17 cellular contexts compared by ENCODE assay signal in the genomic region with DNA sequence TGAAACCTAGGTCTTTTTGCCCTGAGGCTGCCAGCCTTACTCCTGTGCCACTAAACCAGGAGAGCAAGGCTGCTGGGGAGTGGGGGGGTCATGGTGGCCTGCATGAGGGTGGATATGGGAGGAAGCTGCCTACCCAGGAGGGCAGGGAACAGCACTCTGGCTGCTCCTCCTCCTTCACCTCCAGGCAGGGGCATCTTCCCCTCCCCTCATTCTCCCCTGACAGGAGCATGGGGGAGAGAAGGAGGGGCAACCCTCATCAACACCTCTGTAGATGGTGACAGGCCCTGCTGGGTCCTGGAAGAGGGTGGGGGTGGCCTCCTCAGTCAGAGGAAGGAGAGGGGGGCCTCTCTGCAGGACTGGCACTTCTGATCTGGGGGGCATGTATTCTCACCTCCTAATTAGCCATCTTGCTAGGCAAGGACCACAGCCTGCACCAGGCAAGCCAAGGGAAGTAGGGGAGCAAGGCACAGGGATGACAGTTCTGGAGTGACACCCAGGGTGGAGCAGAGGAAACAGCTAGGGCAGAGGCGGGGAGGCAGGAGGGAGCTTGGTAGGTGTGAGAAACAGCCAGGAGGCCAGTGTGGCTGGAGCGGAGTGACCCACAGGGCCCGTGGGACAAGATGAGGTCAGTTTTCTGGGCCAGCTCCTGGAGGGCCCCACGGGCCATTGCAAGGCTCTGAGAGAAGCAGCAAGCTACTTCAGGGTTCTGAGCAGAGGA. TPM values are rescaled to one million over a fixed set of nuclear protein-coding genes. Genes with fewer than 3 reads are reported as not detected.
DNase-seq lines count a peak whose midpoint lies in the region; ATAC-seq and TF ChIP-seq lines count a peak whose summit lies in the region.
"Had no signal": no experiment of that assay in that cellular context is flagged by ENCODE, and none has a peak within 500 bp of the region (broad histone marks: within the 10 kb centered on the region; RNA-seq: fewer than 3 reads in every experiment).

No MANE protein-coding gene starts in this region.

- H3K27ac ChIP-seq in right cardiac atrium (ENCODE audit: low read length): peak overlapping the region; percentile 15
- H3K27ac ChIP-seq in RWPE1: peak overlapping the region; percentile 55
- no peak overlapping the region for H3K27ac ChIP-seq in mesendoderm (ENCODE audit: low read depth, low read length)

- CTCF ChIA-PET in RWPE1 (lab: Yijun Ruan, JAX): interaction anchor here (0.6 to 1.6 kb wide), 2 partner anchors 41 to 66 kb away, joined by 4 to 5 read pairs; no protein-coding TSS in a partner anchor

- no peak overlapping the region for H3K23ac ChIP-seq in mesendoderm (ENCODE audit: low read length)

- intact Hi-C loops in right cardiac atrium (cut with DNase I): loop anchor here in 1 of 4 donors (10.0 kb wide), 1 partner anchor 106 kb away; the partner anchor contains the start of gene ISLR2
- intact Hi-C loops in cardiac septum (cut with DNase I): loop anchor here (1.0 kb wide), 1 partner anchor 10 kb away; no protein-coding TSS in a partner anchor

- peak overlapping the region; percentile 12 for H3K56ac ChIP-seq in mesendoderm (ENCODE audit: low read length)

- H3K27me3 ChIP-seq in right cardiac atrium (ENCODE audit: control insufficient read depth, insufficient read depth) (no peaks in the 10 kb centered on the region), mesendoderm (ENCODE audit: insufficient read depth, low read length, poor library complexity) (no peaks in the 10 kb centered on the region)

- H2BK15ac ChIP-seq in mesendoderm (replicated peaks; ENCODE audit: low read depth): no peak overlapping the region

- no peak overlapping the region for H3K4ac ChIP-seq in mesendoderm (ENCODE audit: low read depth, low read length)

- H3K9me3 ChIP-seq in right cardiac atrium (ENCODE audit: control insufficient read depth, low read length): no peaks in the 10 kb centered on the region

- H3K4me3 ChIP-seq in right cardiac atrium (ENCODE audit: low read length) (no peak overlapping the region), mesendoderm (ENCODE audit: low read length) (no peak overlapping the region)

- POLR2A ChIA-PET in RWPE1 (lab: Yijun Ruan, JAX; ENCODE audit: low non-redundant PET): interaction anchor here (0.5 kb wide), 1 partner anchor 314 kb away, joined by 3 read pairs; no protein-coding TSS in a partner anchor

- H4K8ac ChIP-seq in mesendoderm (ENCODE audit: low read depth, low read length): no peak overlapping the region

- no peaks in the 10 kb centered on the region for H3K36me3 ChIP-seq in mesendoderm (ENCODE audit: control insufficient read depth, insufficient read depth, low read length)

- no peak overlapping the region for H2BK120ac ChIP-seq in mesendoderm (ENCODE audit: low read depth, low read length)

- no peak for ATAC-seq in right cardiac atrium
- ATAC-seq: naive thymus-derived CD8-positive, alpha-beta T cell had no signal

- no peak overlapping the region for H3K9ac ChIP-seq in mesendoderm (ENCODE audit: low read length)

- no peak for TF ChIP-seq CTCF in RWPE1 (conservative IDR thresholded peaks at IDR 0.05; ENCODE audit: low read depth)

- H3K18ac ChIP-seq in mesendoderm (ENCODE audit: low read length): no peak overlapping the region

- H3K79me1 ChIP-seq in mesendoderm (ENCODE audit: low read length): no peaks in the 10 kb centered on the region

- no peaks in the 10 kb centered on the region for H3K79me2 ChIP-seq in mesendoderm (ENCODE audit: control insufficient read depth, insufficient read depth, low read length)

- H4K5ac ChIP-seq in mesendoderm (ENCODE audit: low read length): no peak overlapping the region

- no peak overlapping the region for H2BK5ac ChIP-seq in mesendoderm (ENCODE audit: low read length)

- DNase-seq in right cardiac atrium (peak; percentile 36 to 53 (median 48)), cardiac septum (ENCODE audit: low spot score) (no peak), RWPE1 (ENCODE audit: low spot score) (no peak), mesendoderm (peak; percentile 57), superior temporal gyrus (ENCODE audit: extremely low spot score) (no peak), NCI-H1105 treated with DMSO at 0.1 percent for 48 hours (lab: John Stamatoyannopoulos, UW) (no peak), Kasumi-1 (lab: John Stamatoyannopoulos, UW) (no peak)
- DNase-seq: activated CD4-positive, alpha-beta T cell treated with anti-CD3 and anti-CD28 coated beads, Interleukin-2, amount 50 U/mL, for 48 hours; activated CD4-positive, CD25-positive, alpha-beta regulatory T cell; activated CD8-positive, alpha-beta memory T cell treated with anti-CD3 and anti-CD28 coated beads, Interleukin-2, amount 50 U/mL, for 48 hours; left colon; NCI-H1092 had no signal

- peaks cover 19% of the 10 kb centered on the region for H3K4me1 ChIP-seq in right cardiac atrium (ENCODE audit: control insufficient read depth, insufficient read depth, low read length)
- peaks cover 34% of the 10 kb centered on the region for H3K4me1 ChIP-seq in mesendoderm (ENCODE audit: control insufficient read depth, low read depth, low read length)

- no peak overlapping the region for H2AK5ac ChIP-seq in mesendoderm (ENCODE audit: low read length)

- 39% methylated on average over 4 of the region's 4 CpGs for WGBS in right cardiac atrium
- WGBS in mesendoderm (ENCODE audit: extremely low coverage, insufficient coverage, low lambda C conversion rate): no CpG with 5 or more reads among the region's 4 CpGs

- H3K4me2 ChIP-seq in mesendoderm (ENCODE audit: low read length): no peak overlapping the region

RNA-seq across cellular contexts. Expression of gene CCDC33, which starts 4.9 kb away (rescaled TPM):
- total RNA-seq in right cardiac atrium: not detected
- 0.07 TPM for polyA plus RNA-seq in right cardiac atrium
- total RNA-seq in cardiac septum: not detected
- polyA plus RNA-seq in mesendoderm (2013, experiment 1 of 2): 1.7 TPM
- polyA plus RNA-seq in mesendoderm (2013, experiment 2 of 2): 1.6 TPM
- total RNA-seq: activated T-helper 2 cell treated with anti-CD3 and anti-CD28 coated beads, Interferon-gamma antibody, Interleukin-2, Interleukin-4, amounts not matched to agents 10 μg/mL and 5 μg/mL and 100 μg/mL, durations not matched to agents 14 hours and 24 hours and 36 hours; LHCN-M2; naive thymus-derived CD8-positive, alpha-beta T cell; NCI-H460; subcutaneous adipose tissue had no signal
- polyA plus RNA-seq: naive thymus-derived CD8-positive, alpha-beta T cell had no signal

RNA-seq across cellular contexts. Expression of gene STRA6, which starts 38.5 kb away (rescaled TPM):
- total RNA-seq in right cardiac atrium (under 1 TPM; 0.20 to 0.58 (median 0.37) TPM), cardiac septum (0.13 TPM)
- 0.25 TPM for polyA plus RNA-seq in right cardiac atrium
- 4.4 TPM for polyA plus RNA-seq in mesendoderm (2013, experiment 1 of 2)
- polyA plus RNA-seq in mesendoderm (2013, experiment 2 of 2): 4.5 TPM
- total RNA-seq: activated T-helper 2 cell treated with anti-CD3 and anti-CD28 coated beads, Interferon-gamma antibody, Interleukin-2, Interleukin-4, amounts not matched to agents 10 μg/mL and 5 μg/mL and 100 μg/mL, durations not matched to agents 14 hours and 24 hours and 36 hours; left colon; LHCN-M2; naive thymus-derived CD8-positive, alpha-beta T cell; subcutaneous adipose tissue had no signal
- polyA plus RNA-seq: naive thymus-derived CD8-positive, alpha-beta T cell had no signal

Comparison
In these comparisons a context has a peak if more than half of its experiments do, and no peak if none do; other contexts are left out.
1. DNase-seq: peak in right cardiac atrium (3 of 3) and mesendoderm (single experiment); none in cardiac septum (single experiment), RWPE1 (single experiment), superior temporal gyrus (single experiment), NCI-H1105 treated with DMSO at 0.1 percent for 48 hours (single experiment) and Kasumi-1 (0 of 2).